ENCODE assay signal across 7 cellular contexts in the genomic region with DNA sequence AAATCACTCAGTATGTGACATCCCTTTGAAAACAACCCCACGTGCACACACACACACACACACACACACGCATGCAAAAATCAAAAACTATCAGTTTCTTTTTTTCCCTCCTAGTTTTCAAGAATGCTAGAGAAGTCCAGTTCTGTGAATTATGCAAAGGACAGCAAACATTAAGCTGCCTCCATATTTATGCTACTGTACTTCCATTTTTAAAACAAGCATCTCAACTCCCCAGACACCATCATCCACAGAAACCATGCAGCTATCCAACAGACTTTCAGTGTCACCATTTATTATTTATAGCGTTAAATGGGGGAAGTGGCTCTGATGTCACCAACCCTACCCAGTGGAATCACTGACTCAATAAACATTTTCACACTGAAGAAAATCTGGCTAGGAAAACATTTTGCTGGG. TPM values are rescaled to one million over a fixed set of nuclear protein-coding genes. Genes with fewer than 3 reads are reported as not detected.
DNase-seq lines count a peak whose midpoint lies in the region; ATAC-seq and TF ChIP-seq lines count a peak whose summit lies in the region.

No MANE protein-coding gene starts in this region.

- no peak overlapping the region for H2AFZ ChIP-seq in HCT116 (ENCODE audit: low read depth, low read length, poor library complexity, severe bottlenecking)

- TF ChIP-seq RAD21 in HCT116 (IDR thresholded peaks at IDR 0.05; ENCODE audit: low read depth): no peak

- H3K27me3 ChIP-seq in HCT116 (ENCODE audit: insufficient read depth, low read length) (no peaks in the 10 kb centered on the region), neutrophil (no peaks in the 10 kb centered on the region)
- H3K27me3 ChIP-seq in effector memory CD4-positive, alpha-beta T cell (replicated peaks; ENCODE audit: control insufficient read depth, insufficient read depth, low read length, poor library complexity, severe bottlenecking): no peaks in the 10 kb centered on the region

- H4K20me1 ChIP-seq in HCT116 (ENCODE audit: insufficient read depth): peaks cover 18% of the 10 kb centered on the region; the same call in 1 of the 2 replicates

- H3K36me3 ChIP-seq in HCT116 (ENCODE audit: control insufficient read depth in 1 of 2, insufficient read depth in 2 of 2, low read length in 2 of 2) (no peaks in the 10 kb centered on the region), SK-N-MC (ENCODE audit: insufficient read depth, low read length) (no peaks in the 10 kb centered on the region), neutrophil (no peaks in the 10 kb centered on the region)
- no peaks in the 10 kb centered on the region for H3K36me3 ChIP-seq in effector memory CD4-positive, alpha-beta T cell (ENCODE audit: control insufficient read depth, insufficient read depth, low read length)

- no peaks in the 10 kb centered on the region for H3K9me2 ChIP-seq in HCT116 (ENCODE audit: insufficient read depth)

- RAD21 ChIA-PET in HCT116 (lab: Charles Lee; ENCODE audit: low non-redundant PET in 1 of 2, low total read pairs in 2 of 2, uncharacterized antibody in 2 of 2, unreplicated experiment in 2 of 2): no interaction called here

- H3K27ac ChIP-seq in HCT116 (ENCODE audit: low read depth, low read length) (peak overlapping the region; percentile 97; the same call in 1 of the 2 replicates), SK-N-MC (no peak overlapping the region), neutrophil (peak overlapping the region; percentile 95)
- H3K27ac ChIP-seq in effector memory CD4-positive, alpha-beta T cell (ENCODE audit: insufficient read depth, low read length, poor library complexity, severe bottlenecking): no peak overlapping the region

- POLR2A ChIA-PET in HCT116 (lab: Charles Lee): interaction anchor here (0.9 kb wide), 1 partner anchor 59 kb away, joined by 3 read pairs; no protein-coding TSS in a partner anchor

- intact Hi-C loops in HCT116 (cut with micrococcal nuclease): loop anchor here (10.0 kb wide), 1 partner anchor 290 kb away; no protein-coding TSS in a partner anchor

- H3K4me1 ChIP-seq in HCT116 (ENCODE audit: control insufficient read depth in 1 of 2, insufficient read depth in 2 of 2, low read length in 2 of 2) (peaks cover 9 to 36% of the 10 kb centered on the region in 2 experiments; a peak in 3 of 4 replicates), neutrophil (ENCODE audit: control insufficient read depth in 1 of 2, insufficient read depth in 1 of 2, low read depth in 1 of 2, low read length in 1 of 2) (peaks cover 61 to 64% of the 10 kb centered on the region in 2 experiments)
- H3K4me1 ChIP-seq in effector memory CD4-positive, alpha-beta T cell (ENCODE audit: control insufficient read depth, insufficient read depth, low read length, poor library complexity, severe bottlenecking): peaks cover 30% of the 10 kb centered on the region

- peak overlapping the region; percentile 94 for H3K9ac ChIP-seq in HCT116 (ENCODE audit: low read length)
- H3K9ac ChIP-seq in SK-N-MC (ENCODE audit: insufficient read length): peak overlapping the region; percentile 99

- H3K79me2 ChIP-seq in HCT116 (ENCODE audit: insufficient read depth, low read length): peaks cover 75% of the 10 kb centered on the region

- CTCF ChIA-PET in HCT116 (lab: Charles Lee): interaction anchor here (3.8 kb wide), 1 partner anchor 93 kb away, joined by 24 read pairs; no protein-coding TSS in a partner anchor

- TF ChIP-seq CTCF in HCT116 (IDR thresholded peaks at IDR 0.05 in 2 of 3, conservative IDR thresholded peaks at IDR 0.05 in 1 of 3; ENCODE audit: borderline replicate concordance in 1 of 3, insufficient read depth in 1 of 3, low read depth in 2 of 3, low read length in 2 of 3): no peak
- TF ChIP-seq CTCF in neutrophil (IDR thresholded peaks at IDR 0.05): no peak

- ATAC-seq in HCT116 (no peak), HG03571 (IDR thresholded peaks at IDR 0.05; ENCODE audit: unreplicated experiment) (no peak)

- BruUV-seq in HCT116 (replicated peaks; lab: Mats Ljungman, UMichigan): no TSS peak

- H3K4me3 ChIP-seq in HCT116 (replicated peaks in 1 of 2; ENCODE audit: low read depth in 1 of 2, low read length in 2 of 2): peak overlapping the region; percentile 78 to 99
- peak overlapping the region; percentile 95 for H3K4me3 ChIP-seq in SK-N-MC
- H3K4me3 ChIP-seq in effector memory CD4-positive, alpha-beta T cell (ENCODE audit: insufficient read depth, low read depth, low read length, poor library complexity, severe bottlenecking): peak overlapping the region; percentile 80
- peak overlapping the region; percentile 82 to 87 for H3K4me3 ChIP-seq in neutrophil (ENCODE audit: low read depth in 1 of 2, low read length in 1 of 2)

- TF ChIP-seq POLR2A in HCT116 (IDR thresholded peaks at IDR 0.05; ENCODE audit: borderline replicate concordance, extremely low read depth, insufficient read depth, insufficient read length): no peak

- DNase-seq in HCT116 (ENCODE audit: low read depth, low spot score) (no peak), SK-N-MC (ENCODE audit: low read depth, low spot score) (no peak), putamen (ENCODE audit: low spot score) (no peak)
- DNase-seq in effector memory CD4-positive, alpha-beta T cell: no peak
- no peak for DNase-seq in effector CD4-positive, alpha-beta T cell

- H3K9me3 ChIP-seq in HCT116 (ENCODE audit: control insufficient read depth in 1 of 2, insufficient read depth in 1 of 2, low read depth in 1 of 2, low read length in 2 of 2): no peaks in the 10 kb centered on the region
- H3K9me3 ChIP-seq in SK-N-MC (ENCODE audit: low read depth, low read length): no peaks in the 10 kb centered on the region
- H3K9me3 ChIP-seq in effector memory CD4-positive, alpha-beta T cell (ENCODE audit: control insufficient read depth, low read length): no peaks in the 10 kb centered on the region
- H3K9me3 ChIP-seq in neutrophil: no peaks in the 10 kb centered on the region

- H3K4me2 ChIP-seq in HCT116 (ENCODE audit: low read length): peak overlapping the region; percentile 89

TF ChIP-seq in HCT116, 20 proteins besides CTCF, POLR2A, EP300 and RAD21:
- TF ChIP-seq SRF (IDR thresholded peaks at IDR 0.05; ENCODE audit: low read depth) (no peak), EZH2phosphoT487 (IDR thresholded peaks at IDR 0.05; ENCODE audit: borderline replicate concordance) (no peak), ZFX (IDR thresholded peaks at IDR 0.05) (no peak), ZBTB33 (IDR thresholded peaks at IDR 0.05; ENCODE audit: extremely low read depth, insufficient replicate concordance, low read length) (no peak), SP1 (IDR thresholded peaks at IDR 0.05; ENCODE audit: low read depth) (no peak), POLR2AphosphoS5 (IDR thresholded peaks at IDR 0.05; ENCODE audit: low read depth, low read length) (no peak), ELF1 (IDR thresholded peaks at IDR 0.05; ENCODE audit: borderline replicate concordance, low read depth) (no peak), ZNF274 (IDR thresholded peaks at IDR 0.05; ENCODE audit: low read depth, low read length) (no peak), YY1 (IDR thresholded peaks at IDR 0.05; ENCODE audit: extremely low read depth, insufficient replicate concordance, low read depth, low read length) (no peak), FOSL1 (IDR thresholded peaks at IDR 0.05; ENCODE audit: low read depth) (no peak), EZH2 (IDR thresholded peaks at IDR 0.05) (no peak), SIN3A (IDR thresholded peaks at IDR 0.05; ENCODE audit: low read depth) (no peak), EGR1 (IDR thresholded peaks at IDR 0.05; ENCODE audit: low read depth) (no peak), CEBPB (IDR thresholded peaks at IDR 0.05; ENCODE audit: low read depth) (no peak), JUND (IDR thresholded peaks at IDR 0.05) (no peak)
- TF ChIP-seq, protein P1, sequence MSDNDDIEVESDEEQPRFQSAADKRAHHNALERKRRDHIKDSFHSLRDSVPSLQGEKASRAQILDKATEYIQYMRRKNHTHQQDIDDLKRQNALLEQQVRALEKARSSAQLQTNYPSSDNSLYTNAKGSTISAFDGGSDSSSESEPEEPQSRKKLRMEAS (IDR thresholded peaks at IDR 0.05): no peak
- TF ChIP-seq, protein P2, sequence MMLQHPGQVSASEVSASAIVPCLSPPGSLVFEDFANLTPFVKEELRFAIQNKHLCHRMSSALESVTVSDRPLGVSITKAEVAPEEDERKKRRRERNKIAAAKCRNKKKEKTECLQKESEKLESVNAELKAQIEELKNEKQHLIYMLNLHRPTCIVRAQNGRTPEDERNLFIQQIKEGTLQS (IDR thresholded peaks at IDR 0.05): no peak
TF ChIP-seq in HCT116: peak in this region for 0.

RNA-seq across cellular contexts. Expression of gene FBXW11, which starts 1.6 kb away (rescaled TPM):
- total RNA-seq in HCT116 (2021; ENCODE audit: unreplicated experiment): 52.0 TPM
- polyA plus RNA-seq in HCT116 (2012): 25.7 and 25.8 TPM in 2 replicates

Comparison
In these comparisons a context has a peak if more than half of its experiments do, and no peak if none do; other contexts are left out.
1. H3K27ac ChIP-seq: peak in HCT116 (single experiment) and neutrophil (single experiment); none in SK-N-MC (single experiment) and effector memory CD4-positive, alpha-beta T cell (single experiment).
2. Peak in every context shown above with its lines, with median percentiles within 50 percentile points of each other: H3K4me3 ChIP-seq.